11 cellular contexts compared by ENCODE assay signal in genomic region chr13:24038846-24039330, GRCh38.
DNase-seq lines count a peak whose midpoint lies in the region; ATAC-seq and TF ChIP-seq lines count a peak whose summit lies in the region.
"Had no signal": no experiment of that assay in that cellular context is flagged by ENCODE, and none has a peak within 500 bp of the region (broad histone marks: within the 10 kb centered on the region; RNA-seq: fewer than 3 reads in every experiment).

No MANE protein-coding gene starts in this region.

- H3K9me3 Mint-ChIP-seq in Calu3 (ENCODE audit: low read depth, unreplicated experiment) = no peaks in the 10 kb centered on the region

- H3K4me2 ChIP-seq in osteoblast (ENCODE audit: insufficient read depth, low read length) (peak overlapping the region; percentile 54), OCI-LY7 (ENCODE audit: low read length) (no peak overlapping the region)

- H3K4me3 ChIP-seq in esophagus squamous epithelium = no peak overlapping the region
- no peak overlapping the region for H3K4me3 ChIP-seq in osteoblast (ENCODE audit: insufficient read depth, low read length)
- H3K4me3 ChIP-seq in OCI-LY7 (ENCODE audit: low read depth, low read length, poor library complexity, severe bottlenecking) = no peak overlapping the region

- peaks cover 7% of the 10 kb centered on the region for H3K36me3 Mint-ChIP-seq in Calu3 (ENCODE audit: insufficient read depth, unreplicated experiment)

- H3K79me2 ChIP-seq in osteoblast (ENCODE audit: insufficient read depth, low read length) = no peaks in the 10 kb centered on the region
- H3K79me2 ChIP-seq in OCI-LY7 (ENCODE audit: insufficient read depth, low read depth, low read length) = no peaks in the 10 kb centered on the region

- H3K4me3 Mint-ChIP-seq in Calu3 (ENCODE audit: low read depth, unreplicated experiment) = peak overlapping the region; percentile 50

- no peaks in the 10 kb centered on the region for H4K20me1 ChIP-seq in osteoblast (ENCODE audit: insufficient read depth, low read length)
- H4K20me1 ChIP-seq in OCI-LY7 (ENCODE audit: insufficient read depth, low read length) = no peaks in the 10 kb centered on the region

- no peak for ATAC-seq in activated CD4-positive, CD25-positive, alpha-beta regulatory T cell treated with anti-CD3 and anti-CD28 coated beads, Interleukin-2, amount 50 U/mL, for 24 hours

- H3K4me1 ChIP-seq in esophagus squamous epithelium (peaks cover 4 to 34% (median 10%) of the 10 kb centered on the region in 3 donors), osteoblast (ENCODE audit: insufficient read depth, low read length) (peaks cover 31% of the 10 kb centered on the region), OCI-LY7 (ENCODE audit: insufficient read depth, low read length, poor library complexity, severe bottlenecking) (no peaks in the 10 kb centered on the region)

- no peak for TF ChIP-seq CTCF in Calu3 (IDR thresholded peaks at IDR 0.05; ENCODE audit: unreplicated experiment)
- TF ChIP-seq CTCF in esophagus squamous epithelium (IDR thresholded peaks at IDR 0.05) = no peak
- no peak for TF ChIP-seq CTCF in osteoblast (IDR thresholded peaks at IDR 0.05; ENCODE audit: extremely low read depth, low read depth, low read length)
- no peak for TF ChIP-seq CTCF in OCI-LY7 (conservative IDR thresholded peaks at IDR 0.05; ENCODE audit: low read length)

- TF ChIP-seq POLR2A in esophagus squamous epithelium (IDR thresholded peaks at IDR 0.05) = no peak

- no TSS peak for BruUV-seq in Calu3 (replicated peaks; lab: Mats Ljungman, UMichigan)
- BruUV-seq in OCI-LY7 (replicated peaks; lab: Mats Ljungman, UMichigan) = no TSS peak

- no peaks in the 10 kb centered on the region for H3K9me2 ChIP-seq in OCI-LY7 (ENCODE audit: insufficient read depth, low read length)

- H3K27ac ChIP-seq in esophagus squamous epithelium (peak overlapping the region in 3 of 4 donors; percentile 1 to 46 (median 21)), osteoblast (ENCODE audit: low read depth, low read length) (no peak overlapping the region), OCI-LY7 (ENCODE audit: low read depth, low read length, poor library complexity, severe bottlenecking) (no peak overlapping the region)

- POLR2A ChIA-PET in OCI-LY7 (lab: Charles Lee) = no interaction called here

- peak; percentile 53 for DNase-seq in Calu3
- DNase-seq in NCI-H2081 treated with DMSO at 0.1 percent for 48 hours (lab: John Stamatoyannopoulos, UW) = peak; percentile 3
- no peak for DNase-seq in esophagus squamous epithelium (lab: John Stamatoyannopoulos, UW)
- DNase-seq in osteoblast (ENCODE audit: insufficient read length, low spot score, missing footprints) = peak; percentile 52
- DNase-seq in germinal center (ENCODE audit: low spot score) = no peak
- DNase-seq in OCI-LY7 (ENCODE audit: low spot score) = no peak
- no peak for DNase-seq in stimulated activated CD4-positive, alpha-beta T cell treated with anti-CD3 and anti-CD28 coated beads, Interleukin-2, amount 100 ng/mL, for 24 hours
- DNase-seq: glutamatergic neuron, KG1, T-helper 9 cell had no signal

- H3K27me3 Mint-ChIP-seq in Calu3 (ENCODE audit: unreplicated experiment) = no peaks in the 10 kb centered on the region

- H3K9me3 ChIP-seq in esophagus squamous epithelium = no peaks in the 10 kb centered on the region
- no peaks in the 10 kb centered on the region for H3K9me3 ChIP-seq in osteoblast (ENCODE audit: low read depth, low read length)
- H3K9me3 ChIP-seq in OCI-LY7 (ENCODE audit: low read length) = no peaks in the 10 kb centered on the region

- H3K36me3 ChIP-seq in esophagus squamous epithelium (no peaks in the 10 kb centered on the region), osteoblast (ENCODE audit: insufficient read depth, low read length) (no peaks in the 10 kb centered on the region), OCI-LY7 (ENCODE audit: insufficient read depth, low read length) (no peaks in the 10 kb centered on the region)

- 34 to 37% methylated on average over 3 of the region's 3 CpGs for WGBS in esophagus squamous epithelium, 2 donors

- no peak overlapping the region for H2AFZ ChIP-seq in osteoblast (ENCODE audit: low read length)
- no peak overlapping the region for H2AFZ ChIP-seq in OCI-LY7 (ENCODE audit: low read length)

- CTCF ChIA-PET in Calu3 (lab: Charles Lee) (no interaction called here), OCI-LY7 (lab: Charles Lee; ENCODE audit: unreplicated experiment) (no interaction called here)

- peaks cover 26% of the 10 kb centered on the region for H3K4me1 Mint-ChIP-seq in Calu3 (ENCODE audit: low read depth, unreplicated experiment)

- peak overlapping the region; percentile 71 for H3K27ac Mint-ChIP-seq in Calu3 (ENCODE audit: unreplicated experiment)

- intact Hi-C loops in Calu3 (cut with micrococcal nuclease; ENCODE audit: unreplicated experiment) = no loop called here
- intact Hi-C loops in esophagus squamous epithelium (cut with DNase I) = no loop called here
- intact Hi-C loops in OCI-LY7 (cut with micrococcal nuclease; ENCODE audit: unreplicated experiment) = no loop called here

- H3K27me3 ChIP-seq in esophagus squamous epithelium = no peaks in the 10 kb centered on the region
- H3K27me3 ChIP-seq in osteoblast (ENCODE audit: insufficient read depth, low read length) = no peaks in the 10 kb centered on the region

Comparison
In these comparisons a context has a peak if more than half of its experiments do, and no peak if none do; other contexts are left out.
1. DNase-seq: peak in Calu3 (single experiment), NCI-H2081 treated with DMSO at 0.1 percent for 48 hours (single experiment) and osteoblast (single experiment); none in esophagus squamous epithelium (single experiment), germinal center (single experiment), OCI-LY7 (single experiment) and stimulated activated CD4-positive, alpha-beta T cell treated with anti-CD3 and anti-CD28 coated beads, Interleukin-2, amount 100 ng/mL, for 24 hours (0 of 2).
2. H3K27ac ChIP-seq: peak in esophagus squamous epithelium (3 of 4); none in osteoblast (single experiment) and OCI-LY7 (single experiment).